Comparison of ENCODE assay signal across 18 cellular contexts in the genomic region with DNA sequence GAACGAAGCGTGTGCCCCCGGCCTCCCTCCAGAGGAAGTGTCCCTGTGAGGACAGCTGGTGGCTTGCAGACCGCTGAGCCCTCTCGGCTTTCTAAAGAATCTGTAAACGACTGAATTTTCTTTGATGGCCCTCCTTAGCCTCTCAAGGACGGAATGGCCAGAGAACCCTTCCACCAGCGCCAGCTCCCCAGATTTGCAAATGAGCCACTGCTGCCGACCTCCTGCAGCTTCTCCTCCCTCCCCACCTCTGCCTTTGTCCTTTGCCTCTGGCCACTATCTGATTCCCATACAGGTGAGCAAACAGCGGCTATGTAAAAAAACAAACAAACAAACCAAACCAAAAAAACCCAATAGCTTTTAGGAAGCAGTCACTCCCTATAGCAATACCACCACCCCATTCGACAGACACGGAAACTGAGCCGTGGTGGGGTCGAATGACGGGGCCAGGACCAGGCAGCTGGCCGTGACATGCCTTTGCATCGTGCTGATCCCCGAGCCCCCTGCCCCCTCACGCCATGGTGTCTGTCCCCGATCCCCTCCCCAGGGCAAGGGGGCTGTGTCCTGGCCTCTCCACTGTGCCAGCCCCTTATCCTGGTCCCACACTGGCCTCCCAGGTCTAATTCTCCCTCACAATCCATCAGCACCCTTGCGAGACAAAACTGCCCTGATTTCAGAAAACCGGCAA. TPM values are rescaled to one million over a fixed set of nuclear protein-coding genes. Genes with fewer than 3 reads are reported as not detected.
DNase-seq lines count a peak whose midpoint lies in the region; ATAC-seq lines count a peak whose summit lies in the region.
"Had no signal": no experiment of that assay in that cellular context is flagged by ENCODE, and none has a peak within 500 bp of the region (broad histone marks: within the 10 kb centered on the region; RNA-seq: fewer than 3 reads in every experiment).

No MANE protein-coding gene starts in this region.

- ATAC-seq in CD4-positive, CD25-positive, alpha-beta regulatory T cell (ENCODE audit: low read depth in 2 of 2): no peak
- no peak for ATAC-seq in HG02623 (IDR thresholded peaks at IDR 0.05; ENCODE audit: unreplicated experiment)
- ATAC-seq: GM12878 had no signal

- peaks cover under 1% of the 10 kb centered on the region for H3K36me3 ChIP-seq in CD4-positive, CD25-positive, alpha-beta regulatory T cell (ENCODE audit: control insufficient read depth, insufficient read depth, low read length)
- H3K36me3 ChIP-seq in iPS-20b (ENCODE audit: insufficient read depth, low read depth, low read length) (peaks cover 2% of the 10 kb centered on the region), MG63 (peaks cover under 1% of the 10 kb centered on the region)

- no peak for DNase-seq in CD4-positive, CD25-positive, alpha-beta regulatory T cell
- DNase-seq in ELF-1 (ENCODE audit: low read depth, low spot score) (peak; percentile 65), NCI-H774 (lab: John Stamatoyannopoulos, UW) (peak; percentile 40), DMS 273 (lab: John Stamatoyannopoulos, UW; ENCODE audit: unreplicated experiment) (no peak), MG63 (no peak), NCI-H1694 (lab: John Stamatoyannopoulos, UW) (no peak)
- DNase-seq: ACHN; CD4-positive, alpha-beta memory T cell; DMS 273 treated with DMSO at 0.1 percent for 48 hours; HFFc6; NCI-H1105 treated with DMSO at 0.1 percent for 48 hours; NCI-H345; NCI-H526 treated with DMSO at 0.1 percent for 48 hours; SHP77 treated with DMSO at 0.1 percent for 48 hours had no signal

- no peak overlapping the region for H3K4me3 ChIP-seq in CD4-positive, CD25-positive, alpha-beta regulatory T cell (ENCODE audit: low read depth, low read length)
- H3K4me3 ChIP-seq in iPS-20b (ENCODE audit: low read length) (no peak overlapping the region), MG63 (no peak overlapping the region)
- H3K4me3 ChIP-seq: GM12878 had no signal

- peak overlapping the region; percentile 51; the same call in 1 of the 2 replicates for H3K9ac ChIP-seq in iPS-20b (ENCODE audit: low read depth, low read length)

- no peak overlapping the region for H3K4me3 Mint-ChIP-seq in CD4-positive, CD25-positive, alpha-beta regulatory T cell
- H3K4me3 Mint-ChIP-seq: CD4-positive, alpha-beta memory T cell; HFFc6; T-helper 1 cell treated with Interleukin-12 subunit alpha and Interleukin-12 subunit beta and Interleukin-4 antibody, amounts not matched to agents 30 μg/mL and 1 μg/mL, for 36 hours had no signal

- peak overlapping the region in 2 of 3 donors; percentile 30 to 69 for H3K27ac Mint-ChIP-seq in CD4-positive, CD25-positive, alpha-beta regulatory T cell
- H3K27ac Mint-ChIP-seq: HFFc6; T-helper 1 cell treated with Interleukin-12 subunit alpha and Interleukin-12 subunit beta and Interleukin-4 antibody, amounts not matched to agents 30 μg/mL and 1 μg/mL, for 36 hours had no signal

- no peaks in the 10 kb centered on the region for H3K27me3 Mint-ChIP-seq in CD4-positive, CD25-positive, alpha-beta regulatory T cell
- H3K27me3 Mint-ChIP-seq: CD4-positive, alpha-beta memory T cell had no signal

- no peak overlapping the region for H3K27ac ChIP-seq in CD4-positive, CD25-positive, alpha-beta regulatory T cell (ENCODE audit: insufficient read depth, low read length, poor library complexity, severe bottlenecking)
- H3K27ac ChIP-seq in iPS-20b (ENCODE audit: low read length): no peak overlapping the region

- no peaks in the 10 kb centered on the region for H3K4me1 Mint-ChIP-seq in CD4-positive, CD25-positive, alpha-beta regulatory T cell
- H3K4me1 Mint-ChIP-seq: CD4-positive, alpha-beta memory T cell had no signal

- H3K36me3 Mint-ChIP-seq in CD4-positive, CD25-positive, alpha-beta regulatory T cell: peaks cover under 1% of the 10 kb centered on the region

- no peaks in the 10 kb centered on the region for H3K4me1 ChIP-seq in CD4-positive, CD25-positive, alpha-beta regulatory T cell (ENCODE audit: control insufficient read depth, insufficient read depth, low read length, poor library complexity, severe bottlenecking)
- H3K4me1 ChIP-seq in iPS-20b (ENCODE audit: insufficient read depth, low read length): peaks cover 23% of the 10 kb centered on the region; the same call in 1 of the 2 replicates

- H3K9me3 Mint-ChIP-seq in CD4-positive, CD25-positive, alpha-beta regulatory T cell: peaks cover 0 to 3% (median 0%) of the 10 kb centered on the region in 7 donors
- H3K9me3 Mint-ChIP-seq: T-helper 1 cell treated with Interleukin-12 subunit alpha and Interleukin-12 subunit beta and Interleukin-4 antibody, amounts not matched to agents 30 μg/mL and 1 μg/mL, for 36 hours had no signal

- no peaks in the 10 kb centered on the region for H3K27me3 ChIP-seq in CD4-positive, CD25-positive, alpha-beta regulatory T cell (ENCODE audit: control insufficient read depth, insufficient read depth, low read length)
- H3K27me3 ChIP-seq in iPS-20b (ENCODE audit: insufficient read depth, low read length): no peaks in the 10 kb centered on the region
- no peaks in the 10 kb centered on the region for H3K27me3 ChIP-seq in MG63

- peaks cover under 1 to 2% of the 10 kb centered on the region in 2 experiments for H3K9me3 ChIP-seq in CD4-positive, CD25-positive, alpha-beta regulatory T cell (ENCODE audit: control insufficient read depth in 2 of 2, low read length in 2 of 2)
- H3K9me3 ChIP-seq in iPS-20b (ENCODE audit: insufficient read depth, low read depth, low read length): peaks cover 8% of the 10 kb centered on the region
- H3K9me3 ChIP-seq in MG63: no peaks in the 10 kb centered on the region

RNA-seq across cellular contexts. Expression of gene RFLNA, which starts 23.6 kb away (rescaled TPM):
- total RNA-seq in CD4-positive, CD25-positive, alpha-beta regulatory T cell: not detected
- not detected for polyA plus RNA-seq in CD4-positive, CD25-positive, alpha-beta regulatory T cell
- total RNA-seq in MG63 (2014; rRNA removed; shearing (Covaris generic); ENCODE audit: low replicate concordance): 7.7 and 17.8 TPM in 2 replicates
- total RNA-seq: CD4-positive, alpha-beta memory T cell; GM12878; HFFc6 had no signal
- polyA plus RNA-seq: CD4-positive, alpha-beta memory T cell had no signal

Comparison
In these comparisons a context has a peak if more than half of its experiments do, and no peak if none do; other contexts are left out.
1. DNase-seq: peak in ELF-1 (single experiment) and NCI-H774 (single experiment); none in CD4-positive, CD25-positive, alpha-beta regulatory T cell (0 of 3), DMS 273 (single experiment), MG63 (single experiment) and NCI-H1694 (single experiment).